ENCODE assay signal across 1 cellular context in the genomic region with DNA sequence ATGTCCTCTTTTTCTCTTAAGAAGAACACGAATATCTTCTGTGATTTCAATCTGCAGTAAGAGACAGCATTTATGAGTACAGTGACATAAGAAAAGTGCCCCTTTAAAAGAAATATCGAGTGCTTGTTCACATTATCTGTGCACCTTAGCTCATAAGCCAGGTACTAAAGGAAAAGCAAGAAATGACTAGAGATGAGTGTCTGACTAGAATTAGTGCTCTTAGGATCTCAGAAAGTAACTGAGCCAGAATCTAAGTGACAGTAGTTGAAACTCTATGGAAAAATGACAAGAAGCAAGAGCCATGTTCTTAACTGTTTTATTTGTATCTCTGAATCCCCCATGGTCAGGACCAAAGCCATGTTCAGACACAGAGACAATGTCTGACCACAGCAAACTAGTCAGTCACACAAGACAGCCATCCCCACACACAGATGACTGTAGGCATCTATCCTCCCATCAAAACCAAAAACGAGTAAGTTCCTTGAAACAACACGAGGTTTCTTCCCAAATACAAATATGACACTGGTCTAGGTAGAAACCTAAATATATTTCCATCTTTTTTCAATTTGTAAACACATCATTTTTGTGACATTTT.
TF ChIP-seq lines count a peak whose summit lies in the region.

No MANE protein-coding gene starts in this region.

TF ChIP-seq in HepG2, 621 proteins besides CTCF, POLR2A, EP300 and RAD21 (continued from another document):
- 0 out of 2 replicates have a peak, but pooled peaks have one; percentile 19 for TF ChIP-seq AFF4 (CRISPR knock-in tag; IDR thresholded peaks at IDR 0.05)
- TF ChIP-seq RBM22 (optimal IDR thresholded peaks at IDR 0.05; ENCODE audit: low read length) = peak; percentile 64
